In genomic region chr7:47951374-47951773, GRCh38 we compare ENCODE assay signal across 18 cellular contexts. TPM values are rescaled to one million over a fixed set of nuclear protein-coding genes. Genes with fewer than 3 reads are reported as not detected.
DNase-seq lines count a peak whose midpoint lies in the region; ATAC-seq, FAIRE-seq and TF ChIP-seq lines count a peak whose summit lies in the region.
"Had no signal": no experiment of that assay in that cellular context is flagged by ENCODE, and none has a peak within 500 bp of the region (broad histone marks: within the 10 kb centered on the region; RNA-seq: fewer than 3 reads in every experiment).

No MANE protein-coding gene starts in this region.

- H3K27me3 ChIP-seq in HUES48 (ENCODE audit: control insufficient read depth, insufficient read depth, low read length) (no peaks in the 10 kb centered on the region), bronchial epithelial cell (ENCODE audit: control insufficient read depth, insufficient read depth, low read length) (no peaks in the 10 kb centered on the region), pancreas (no peaks in the 10 kb centered on the region)

- ATAC-seq in GM21515 (IDR thresholded peaks at IDR 0.05; ENCODE audit: unreplicated experiment) (peak; percentile 36), pancreas (peak; percentile 63 to 97 (median 82)), GM19023 (IDR thresholded peaks at IDR 0.05; ENCODE audit: unreplicated experiment) (no peak)
- no peak for ATAC-seq in stimulated activated naive CD8-positive, alpha-beta T cell treated with anti-CD3 and anti-CD28 coated beads, Interleukin-15, Interleukin-2, amounts not matched to agents 100 U/mL and 50 U/mL, for 24 hours
- ATAC-seq: naive thymus-derived CD8-positive, alpha-beta T cell had no signal

- H3K9ac ChIP-seq in HUES48 (ENCODE audit: low read depth, low read length), result no peak overlapping the region

- intact Hi-C loops in pancreas (cut with DNase I), result no loop called here

- H3K27ac ChIP-seq in HUES48 (ENCODE audit: low read depth, low read length) (peak overlapping the region; percentile 26), pancreas (no peak overlapping the region)

- H3K9me3 ChIP-seq in HUES48 (ENCODE audit: control insufficient read depth, insufficient read depth, low read length) (no peaks in the 10 kb centered on the region), pancreas (no peaks in the 10 kb centered on the region)

- H3K36me3 ChIP-seq in HUES48 (ENCODE audit: control insufficient read depth, insufficient read depth, low read length) (peaks cover 8% of the 10 kb centered on the region), bronchial epithelial cell (ENCODE audit: control insufficient read depth, insufficient read depth, low read length) (peaks cover 4% of the 10 kb centered on the region), pancreas (peaks cover 0 to 6% (median 0%) of the 10 kb centered on the region in 3 donors)

- DNase-seq in bronchial epithelial cell (ENCODE audit: low read depth) (peak; percentile 20), pancreas (no peak), epidermal melanocyte (ENCODE audit: insufficient read length, low spot score) (no peak), activated T-cell treated with anti-CD3 and anti-CD28 coated beads for 4 hours (no peak)
- no peak for DNase-seq in stimulated activated naive CD8-positive, alpha-beta T cell treated with anti-CD3 and anti-CD28 coated beads, Interleukin-15, Interleukin-2, amounts not matched to agents 100 U/mL and 50 U/mL, for 24 hours
- DNase-seq: activated CD4-positive, alpha-beta T cell treated with anti-CD3 and anti-CD28 coated beads, Interleukin-2, amount 50 U/mL, for 48 hours; activated naive CD4-positive, alpha-beta T cell treated with anti-CD3 and anti-CD28 coated beads, Interleukin-2, amount 10 ng/mL, durations not matched to agents 7 days and 5 days; activated T-cell treated with anti-CD3 and anti-CD28 coated beads, Interleukin-2, amount 50 U/mL, for 1 hour; cortex of kidney; immature natural killer cell; naive thymus-derived CD8-positive, alpha-beta T cell; NCI-H1436; NCI-H446 treated with DMSO at 0.1 percent for 48 hours; stimulated activated CD4-positive, alpha-beta T cell treated with anti-CD3 and anti-CD28 coated beads, Interleukin-12 subunit alpha, Interleukin-12 subunit beta, amount 100 ng/mL, for 4 hours had no signal

- TF ChIP-seq CTCF in bronchial epithelial cell (IDR thresholded peaks at IDR 0.05; ENCODE audit: insufficient read depth, low read length, severe bottlenecking) (no peak), pancreas (IDR thresholded peaks at IDR 0.05) (no peak)

- H3K4me1 ChIP-seq in HUES48 (ENCODE audit: control insufficient read depth, insufficient read depth, low read length), result peaks cover 23% of the 10 kb centered on the region
- H3K4me1 ChIP-seq in pancreas, result no peaks in the 10 kb centered on the region

- no peak overlapping the region for H3K4me3 ChIP-seq in HUES48 (ENCODE audit: low read depth, low read length)
- no peak overlapping the region for H3K4me3 ChIP-seq in bronchial epithelial cell (ENCODE audit: low read depth, low read length)
- no peak overlapping the region for H3K4me3 ChIP-seq in pancreas

- FAIRE-seq in bronchial epithelial cell (lab: Jason Lieb, UNC), result no peak
- no peak for FAIRE-seq in pancreas (lab: Jason Lieb, UNC)

RNA-seq across cellular contexts. Expression of gene PKD1L1, which starts 3.1 kb away (rescaled TPM):
- total RNA-seq in bronchial epithelial cell (under 0.01 and 0.26 TPM in 2 replicates), pancreas (under 1 TPM; 0.03 to 0.14 (median 0.09) TPM)
- polyA plus RNA-seq in pancreas, result under 1 TPM; 0.19 to 0.54 TPM
- total RNA-seq: epithelial cell of proximal tubule had no signal

RNA-seq across cellular contexts. Expression of gene HUS1, which starts 28.0 kb away (rescaled TPM):
- 19.5 and 19.7 TPM in 2 replicates for total RNA-seq in bronchial epithelial cell
- total RNA-seq in pancreas, result 10 to 100 TPM; 12.0 to 16.3 (median 14.2) TPM
- 1 to 10 TPM; 4.6 to 8.1 TPM for polyA plus RNA-seq in pancreas

Comparison
In these comparisons a context has a peak if more than half of its experiments do, and no peak if none do; other contexts are left out.
1. ATAC-seq: peak in GM21515 (single experiment) and pancreas (4 of 4); none in GM19023 (single experiment) and stimulated activated naive CD8-positive, alpha-beta T cell treated with anti-CD3 and anti-CD28 coated beads, Interleukin-15, Interleukin-2, amounts not matched to agents 100 U/mL and 50 U/mL, for 24 hours (single experiment).